ENCODE assay signal across 1 cellular context in the genomic region with DNA sequence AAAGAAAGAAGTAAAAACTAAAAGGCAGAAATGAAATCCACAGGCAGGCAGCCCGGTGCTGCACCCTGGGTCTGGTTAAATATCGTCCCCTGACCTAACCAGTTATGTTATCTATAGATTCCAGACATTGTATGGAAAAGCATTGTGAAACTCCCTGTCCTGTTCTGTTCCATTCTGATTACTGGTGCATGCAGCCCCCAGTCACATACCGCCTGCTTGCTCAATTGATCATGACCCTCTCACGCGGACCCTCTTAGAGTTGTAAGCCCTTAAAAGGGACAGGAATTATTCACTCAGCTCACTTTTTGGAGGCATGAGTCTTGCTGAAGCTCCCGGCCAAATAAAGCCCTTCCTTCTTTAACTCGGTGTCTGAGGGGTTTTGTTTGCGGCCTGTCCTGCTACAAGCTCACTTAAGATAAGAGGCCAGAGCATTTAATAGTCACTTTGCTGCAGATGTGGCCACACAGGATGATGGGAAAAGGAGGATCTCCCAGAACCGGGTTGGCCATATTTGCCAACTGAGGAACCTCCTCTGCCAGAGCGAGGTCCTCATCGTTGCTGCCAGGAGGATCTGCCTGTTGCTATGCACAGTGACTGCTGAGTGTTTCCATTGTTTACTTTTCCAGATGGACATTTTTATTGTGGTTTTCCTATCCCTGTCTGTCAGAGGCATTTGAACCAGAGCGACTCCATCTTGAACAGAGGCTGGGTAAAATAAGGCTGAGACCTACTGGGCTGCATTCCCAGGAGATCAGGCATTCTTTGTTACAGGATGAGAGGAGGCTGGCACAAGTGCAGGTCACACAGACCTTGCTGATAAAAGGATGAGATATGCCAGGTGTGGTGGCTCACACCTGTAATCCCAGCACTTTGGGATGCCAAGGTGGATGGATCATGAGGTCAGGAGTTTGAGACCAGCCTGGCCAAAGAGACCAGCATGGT.
TF ChIP-seq lines count a peak whose summit lies in the region.

No MANE protein-coding gene starts in this region.

TF ChIP-seq in K562, 482 proteins besides CTCF, POLR2A, EP300 and RAD21 (continued from another document and continues in another):
- TF ChIP-seq, protein P1, sequence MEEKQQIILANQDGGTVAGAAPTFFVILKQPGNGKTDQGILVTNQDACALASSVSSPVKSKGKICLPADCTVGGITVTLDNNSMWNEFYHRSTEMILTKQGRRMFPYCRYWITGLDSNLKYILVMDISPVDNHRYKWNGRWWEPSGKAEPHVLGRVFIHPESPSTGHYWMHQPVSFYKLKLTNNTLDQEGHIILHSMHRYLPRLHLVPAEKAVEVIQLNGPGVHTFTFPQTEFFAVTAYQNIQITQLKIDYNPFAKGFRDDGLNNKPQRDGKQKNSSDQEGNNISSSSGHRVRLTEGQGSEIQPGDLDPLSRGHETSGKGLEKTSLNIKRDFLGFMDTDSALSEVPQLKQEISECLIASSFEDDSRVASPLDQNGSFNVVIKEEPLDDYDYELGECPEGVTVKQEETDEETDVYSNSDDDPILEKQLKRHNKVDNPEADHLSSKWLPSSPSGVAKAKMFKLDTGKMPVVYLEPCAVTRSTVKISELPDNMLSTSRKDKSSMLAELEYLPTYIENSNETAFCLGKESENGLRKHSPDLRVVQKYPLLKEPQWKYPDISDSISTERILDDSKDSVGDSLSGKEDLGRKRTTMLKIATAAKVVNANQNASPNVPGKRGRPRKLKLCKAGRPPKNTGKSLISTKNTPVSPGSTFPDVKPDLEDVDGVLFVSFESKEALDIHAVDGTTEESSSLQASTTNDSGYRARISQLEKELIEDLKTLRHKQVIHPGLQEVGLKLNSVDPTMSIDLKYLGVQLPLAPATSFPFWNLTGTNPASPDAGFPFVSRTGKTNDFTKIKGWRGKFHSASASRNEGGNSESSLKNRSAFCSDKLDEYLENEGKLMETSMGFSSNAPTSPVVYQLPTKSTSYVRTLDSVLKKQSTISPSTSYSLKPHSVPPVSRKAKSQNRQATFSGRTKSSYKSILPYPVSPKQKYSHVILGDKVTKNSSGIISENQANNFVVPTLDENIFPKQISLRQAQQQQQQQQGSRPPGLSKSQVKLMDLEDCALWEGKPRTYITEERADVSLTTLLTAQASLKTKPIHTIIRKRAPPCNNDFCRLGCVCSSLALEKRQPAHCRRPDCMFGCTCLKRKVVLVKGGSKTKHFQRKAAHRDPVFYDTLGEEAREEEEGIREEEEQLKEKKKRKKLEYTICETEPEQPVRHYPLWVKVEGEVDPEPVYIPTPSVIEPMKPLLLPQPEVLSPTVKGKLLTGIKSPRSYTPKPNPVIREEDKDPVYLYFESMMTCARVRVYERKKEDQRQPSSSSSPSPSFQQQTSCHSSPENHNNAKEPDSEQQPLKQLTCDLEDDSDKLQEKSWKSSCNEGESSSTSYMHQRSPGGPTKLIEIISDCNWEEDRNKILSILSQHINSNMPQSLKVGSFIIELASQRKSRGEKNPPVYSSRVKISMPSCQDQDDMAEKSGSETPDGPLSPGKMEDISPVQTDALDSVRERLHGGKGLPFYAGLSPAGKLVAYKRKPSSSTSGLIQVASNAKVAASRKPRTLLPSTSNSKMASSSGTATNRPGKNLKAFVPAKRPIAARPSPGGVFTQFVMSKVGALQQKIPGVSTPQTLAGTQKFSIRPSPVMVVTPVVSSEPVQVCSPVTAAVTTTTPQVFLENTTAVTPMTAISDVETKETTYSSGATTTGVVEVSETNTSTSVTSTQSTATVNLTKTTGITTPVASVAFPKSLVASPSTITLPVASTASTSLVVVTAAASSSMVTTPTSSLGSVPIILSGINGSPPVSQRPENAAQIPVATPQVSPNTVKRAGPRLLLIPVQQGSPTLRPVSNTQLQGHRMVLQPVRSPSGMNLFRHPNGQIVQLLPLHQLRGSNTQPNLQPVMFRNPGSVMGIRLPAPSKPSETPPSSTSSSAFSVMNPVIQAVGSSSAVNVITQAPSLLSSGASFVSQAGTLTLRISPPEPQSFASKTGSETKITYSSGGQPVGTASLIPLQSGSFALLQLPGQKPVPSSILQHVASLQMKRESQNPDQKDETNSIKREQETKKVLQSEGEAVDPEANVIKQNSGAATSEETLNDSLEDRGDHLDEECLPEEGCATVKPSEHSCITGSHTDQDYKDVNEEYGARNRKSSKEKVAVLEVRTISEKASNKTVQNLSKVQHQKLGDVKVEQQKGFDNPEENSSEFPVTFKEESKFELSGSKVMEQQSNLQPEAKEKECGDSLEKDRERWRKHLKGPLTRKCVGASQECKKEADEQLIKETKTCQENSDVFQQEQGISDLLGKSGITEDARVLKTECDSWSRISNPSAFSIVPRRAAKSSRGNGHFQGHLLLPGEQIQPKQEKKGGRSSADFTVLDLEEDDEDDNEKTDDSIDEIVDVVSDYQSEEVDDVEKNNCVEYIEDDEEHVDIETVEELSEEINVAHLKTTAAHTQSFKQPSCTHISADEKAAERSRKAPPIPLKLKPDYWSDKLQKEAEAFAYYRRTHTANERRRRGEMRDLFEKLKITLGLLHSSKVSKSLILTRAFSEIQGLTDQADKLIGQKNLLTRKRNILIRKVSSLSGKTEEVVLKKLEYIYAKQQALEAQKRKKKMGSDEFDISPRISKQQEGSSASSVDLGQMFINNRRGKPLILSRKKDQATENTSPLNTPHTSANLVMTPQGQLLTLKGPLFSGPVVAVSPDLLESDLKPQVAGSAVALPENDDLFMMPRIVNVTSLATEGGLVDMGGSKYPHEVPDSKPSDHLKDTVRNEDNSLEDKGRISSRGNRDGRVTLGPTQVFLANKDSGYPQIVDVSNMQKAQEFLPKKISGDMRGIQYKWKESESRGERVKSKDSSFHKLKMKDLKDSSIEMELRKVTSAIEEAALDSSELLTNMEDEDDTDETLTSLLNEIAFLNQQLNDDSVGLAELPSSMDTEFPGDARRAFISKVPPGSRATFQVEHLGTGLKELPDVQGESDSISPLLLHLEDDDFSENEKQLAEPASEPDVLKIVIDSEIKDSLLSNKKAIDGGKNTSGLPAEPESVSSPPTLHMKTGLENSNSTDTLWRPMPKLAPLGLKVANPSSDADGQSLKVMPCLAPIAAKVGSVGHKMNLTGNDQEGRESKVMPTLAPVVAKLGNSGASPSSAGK (IDR thresholded peaks at IDR 0.05), result peak; percentile 39
- TF ChIP-seq ZNF274 (IDR thresholded peaks at IDR 0.05; ENCODE audit: borderline replicate concordance, low read depth, low read length) (peak; percentile 61; the same call in 1 of the 2 replicates), RBM17 (IDR thresholded peaks at IDR 0.05; ENCODE audit: borderline replicate concordance, low read depth, low read length) (no peak), NR3C1 (CRISPR knock-in tag; IDR thresholded peaks at IDR 0.05) (no peak), TCF7 (IDR thresholded peaks at IDR 0.05; ENCODE audit: borderline replicate concordance) (no peak), SRSF7 (optimal IDR thresholded peaks at IDR 0.05; ENCODE audit: low read depth, low read length) (no peak), JUND (IDR thresholded peaks at IDR 0.05; ENCODE audit: borderline replicate concordance, low read depth, low read length) (peak; percentile 33; the same call in 1 of the 2 replicates), JUND (tag; IDR thresholded peaks at IDR 0.05; ENCODE audit: borderline replicate concordance, low read depth, low read length) (peak; percentile 77; the same call in 2 of the 3 replicates), EP400 (IDR thresholded peaks at IDR 0.05) (no peak; the same call in 1 of the 2 replicates), ZNF263 (CRISPR knock-in tag; IDR thresholded peaks at IDR 0.05; ENCODE audit: borderline replicate concordance) (no peak), MYBL2 (IDR thresholded peaks at IDR 0.05; ENCODE audit: low read depth) (no peak), MYBL2 (CRISPR knock-in tag; IDR thresholded peaks at IDR 0.05; ENCODE audit: borderline replicate concordance) (no peak)
- TF ChIP-seq, protein P2, sequence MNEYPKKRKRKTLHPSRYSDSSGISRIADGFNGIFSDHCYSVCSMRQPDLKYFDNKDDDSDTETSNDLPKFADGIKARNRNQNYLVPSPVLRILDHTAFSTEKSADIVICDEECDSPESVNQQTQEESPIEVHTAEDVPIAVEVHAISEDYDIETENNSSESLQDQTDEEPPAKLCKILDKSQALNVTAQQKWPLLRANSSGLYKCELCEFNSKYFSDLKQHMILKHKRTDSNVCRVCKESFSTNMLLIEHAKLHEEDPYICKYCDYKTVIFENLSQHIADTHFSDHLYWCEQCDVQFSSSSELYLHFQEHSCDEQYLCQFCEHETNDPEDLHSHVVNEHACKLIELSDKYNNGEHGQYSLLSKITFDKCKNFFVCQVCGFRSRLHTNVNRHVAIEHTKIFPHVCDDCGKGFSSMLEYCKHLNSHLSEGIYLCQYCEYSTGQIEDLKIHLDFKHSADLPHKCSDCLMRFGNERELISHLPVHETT (CRISPR knock-in tag; conservative IDR thresholded peaks at IDR 0.05 in 1 of 2, IDR thresholded peaks at IDR 0.05 in 1 of 2), result peak in 1 of 2 experiments; percentile 93; a peak in 2 of 4 replicates
- TF ChIP-seq, protein P3, sequence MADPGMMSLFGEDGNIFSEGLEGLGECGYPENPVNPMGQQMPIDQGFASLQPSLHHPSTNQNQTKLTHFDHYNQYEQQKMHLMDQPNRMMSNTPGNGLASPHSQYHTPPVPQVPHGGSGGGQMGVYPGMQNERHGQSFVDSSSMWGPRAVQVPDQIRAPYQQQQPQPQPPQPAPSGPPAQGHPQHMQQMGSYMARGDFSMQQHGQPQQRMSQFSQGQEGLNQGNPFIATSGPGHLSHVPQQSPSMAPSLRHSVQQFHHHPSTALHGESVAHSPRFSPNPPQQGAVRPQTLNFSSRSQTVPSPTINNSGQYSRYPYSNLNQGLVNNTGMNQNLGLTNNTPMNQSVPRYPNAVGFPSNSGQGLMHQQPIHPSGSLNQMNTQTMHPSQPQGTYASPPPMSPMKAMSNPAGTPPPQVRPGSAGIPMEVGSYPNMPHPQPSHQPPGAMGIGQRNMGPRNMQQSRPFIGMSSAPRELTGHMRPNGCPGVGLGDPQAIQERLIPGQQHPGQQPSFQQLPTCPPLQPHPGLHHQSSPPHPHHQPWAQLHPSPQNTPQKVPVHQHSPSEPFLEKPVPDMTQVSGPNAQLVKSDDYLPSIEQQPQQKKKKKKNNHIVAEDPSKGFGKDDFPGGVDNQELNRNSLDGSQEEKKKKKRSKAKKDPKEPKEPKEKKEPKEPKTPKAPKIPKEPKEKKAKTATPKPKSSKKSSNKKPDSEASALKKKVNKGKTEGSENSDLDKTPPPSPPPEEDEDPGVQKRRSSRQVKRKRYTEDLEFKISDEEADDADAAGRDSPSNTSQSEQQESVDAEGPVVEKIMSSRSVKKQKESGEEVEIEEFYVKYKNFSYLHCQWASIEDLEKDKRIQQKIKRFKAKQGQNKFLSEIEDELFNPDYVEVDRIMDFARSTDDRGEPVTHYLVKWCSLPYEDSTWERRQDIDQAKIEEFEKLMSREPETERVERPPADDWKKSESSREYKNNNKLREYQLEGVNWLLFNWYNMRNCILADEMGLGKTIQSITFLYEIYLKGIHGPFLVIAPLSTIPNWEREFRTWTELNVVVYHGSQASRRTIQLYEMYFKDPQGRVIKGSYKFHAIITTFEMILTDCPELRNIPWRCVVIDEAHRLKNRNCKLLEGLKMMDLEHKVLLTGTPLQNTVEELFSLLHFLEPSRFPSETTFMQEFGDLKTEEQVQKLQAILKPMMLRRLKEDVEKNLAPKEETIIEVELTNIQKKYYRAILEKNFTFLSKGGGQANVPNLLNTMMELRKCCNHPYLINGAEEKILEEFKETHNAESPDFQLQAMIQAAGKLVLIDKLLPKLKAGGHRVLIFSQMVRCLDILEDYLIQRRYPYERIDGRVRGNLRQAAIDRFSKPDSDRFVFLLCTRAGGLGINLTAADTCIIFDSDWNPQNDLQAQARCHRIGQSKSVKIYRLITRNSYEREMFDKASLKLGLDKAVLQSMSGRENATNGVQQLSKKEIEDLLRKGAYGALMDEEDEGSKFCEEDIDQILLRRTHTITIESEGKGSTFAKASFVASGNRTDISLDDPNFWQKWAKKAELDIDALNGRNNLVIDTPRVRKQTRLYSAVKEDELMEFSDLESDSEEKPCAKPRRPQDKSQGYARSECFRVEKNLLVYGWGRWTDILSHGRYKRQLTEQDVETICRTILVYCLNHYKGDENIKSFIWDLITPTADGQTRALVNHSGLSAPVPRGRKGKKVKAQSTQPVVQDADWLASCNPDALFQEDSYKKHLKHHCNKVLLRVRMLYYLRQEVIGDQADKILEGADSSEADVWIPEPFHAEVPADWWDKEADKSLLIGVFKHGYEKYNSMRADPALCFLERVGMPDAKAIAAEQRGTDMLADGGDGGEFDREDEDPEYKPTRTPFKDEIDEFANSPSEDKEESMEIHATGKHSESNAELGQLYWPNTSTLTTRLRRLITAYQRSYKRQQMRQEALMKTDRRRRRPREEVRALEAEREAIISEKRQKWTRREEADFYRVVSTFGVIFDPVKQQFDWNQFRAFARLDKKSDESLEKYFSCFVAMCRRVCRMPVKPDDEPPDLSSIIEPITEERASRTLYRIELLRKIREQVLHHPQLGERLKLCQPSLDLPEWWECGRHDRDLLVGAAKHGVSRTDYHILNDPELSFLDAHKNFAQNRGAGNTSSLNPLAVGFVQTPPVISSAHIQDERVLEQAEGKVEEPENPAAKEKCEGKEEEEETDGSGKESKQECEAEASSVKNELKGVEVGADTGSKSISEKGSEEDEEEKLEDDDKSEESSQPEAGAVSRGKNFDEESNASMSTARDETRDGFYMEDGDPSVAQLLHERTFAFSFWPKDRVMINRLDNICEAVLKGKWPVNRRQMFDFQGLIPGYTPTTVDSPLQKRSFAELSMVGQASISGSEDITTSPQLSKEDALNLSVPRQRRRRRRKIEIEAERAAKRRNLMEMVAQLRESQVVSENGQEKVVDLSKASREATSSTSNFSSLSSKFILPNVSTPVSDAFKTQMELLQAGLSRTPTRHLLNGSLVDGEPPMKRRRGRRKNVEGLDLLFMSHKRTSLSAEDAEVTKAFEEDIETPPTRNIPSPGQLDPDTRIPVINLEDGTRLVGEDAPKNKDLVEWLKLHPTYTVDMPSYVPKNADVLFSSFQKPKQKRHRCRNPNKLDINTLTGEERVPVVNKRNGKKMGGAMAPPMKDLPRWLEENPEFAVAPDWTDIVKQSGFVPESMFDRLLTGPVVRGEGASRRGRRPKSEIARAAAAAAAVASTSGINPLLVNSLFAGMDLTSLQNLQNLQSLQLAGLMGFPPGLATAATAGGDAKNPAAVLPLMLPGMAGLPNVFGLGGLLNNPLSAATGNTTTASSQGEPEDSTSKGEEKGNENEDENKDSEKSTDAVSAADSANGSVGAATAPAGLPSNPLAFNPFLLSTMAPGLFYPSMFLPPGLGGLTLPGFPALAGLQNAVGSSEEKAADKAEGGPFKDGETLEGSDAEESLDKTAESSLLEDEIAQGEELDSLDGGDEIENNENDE (IDR thresholded peaks at IDR 0.05; ENCODE audit: low read depth, low read length), result no peak
- TF ChIP-seq, protein P4, sequence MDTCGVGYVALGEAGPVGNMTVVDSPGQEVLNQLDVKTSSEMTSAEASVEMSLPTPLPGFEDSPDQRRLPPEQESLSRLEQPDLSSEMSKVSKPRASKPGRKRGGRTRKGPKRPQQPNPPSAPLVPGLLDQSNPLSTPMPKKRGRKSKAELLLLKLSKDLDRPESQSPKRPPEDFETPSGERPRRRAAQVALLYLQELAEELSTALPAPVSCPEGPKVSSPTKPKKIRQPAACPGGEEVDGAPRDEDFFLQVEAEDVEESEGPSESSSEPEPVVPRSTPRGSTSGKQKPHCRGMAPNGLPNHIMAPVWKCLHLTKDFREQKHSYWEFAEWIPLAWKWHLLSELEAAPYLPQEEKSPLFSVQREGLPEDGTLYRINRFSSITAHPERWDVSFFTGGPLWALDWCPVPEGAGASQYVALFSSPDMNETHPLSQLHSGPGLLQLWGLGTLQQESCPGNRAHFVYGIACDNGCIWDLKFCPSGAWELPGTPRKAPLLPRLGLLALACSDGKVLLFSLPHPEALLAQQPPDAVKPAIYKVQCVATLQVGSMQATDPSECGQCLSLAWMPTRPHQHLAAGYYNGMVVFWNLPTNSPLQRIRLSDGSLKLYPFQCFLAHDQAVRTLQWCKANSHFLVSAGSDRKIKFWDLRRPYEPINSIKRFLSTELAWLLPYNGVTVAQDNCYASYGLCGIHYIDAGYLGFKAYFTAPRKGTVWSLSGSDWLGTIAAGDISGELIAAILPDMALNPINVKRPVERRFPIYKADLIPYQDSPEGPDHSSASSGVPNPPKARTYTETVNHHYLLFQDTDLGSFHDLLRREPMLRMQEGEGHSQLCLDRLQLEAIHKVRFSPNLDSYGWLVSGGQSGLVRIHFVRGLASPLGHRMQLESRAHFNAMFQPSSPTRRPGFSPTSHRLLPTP (IDR thresholded peaks at IDR 0.05; ENCODE audit: borderline replicate concordance, extremely low read depth, insufficient read length), result no peak
